Comparison of ENCODE assay signal across 1 cellular context in genomic region chr17:75344664-75345063, GRCh38.
TF ChIP-seq lines count a peak whose summit lies in the region.

No MANE protein-coding gene starts in this region.

TF ChIP-seq in IMR-90, 13 proteins besides CTCF, POLR2A, EP300 and RAD21 (continued from another document):
- TF ChIP-seq NFE2L2 (IDR thresholded peaks at IDR 0.05; ENCODE audit: low read depth, low read length) (no peak), RCOR1 (IDR thresholded peaks at IDR 0.05; ENCODE audit: insufficient replicate concordance, low read length) (no peak), CEBPB (IDR thresholded peaks at IDR 0.05; ENCODE audit: low read depth, low read length) (no peak), CHD1 (IDR thresholded peaks at IDR 0.05; ENCODE audit: low read depth, low read length) (no peak)
- TF ChIP-seq, protein P1, sequence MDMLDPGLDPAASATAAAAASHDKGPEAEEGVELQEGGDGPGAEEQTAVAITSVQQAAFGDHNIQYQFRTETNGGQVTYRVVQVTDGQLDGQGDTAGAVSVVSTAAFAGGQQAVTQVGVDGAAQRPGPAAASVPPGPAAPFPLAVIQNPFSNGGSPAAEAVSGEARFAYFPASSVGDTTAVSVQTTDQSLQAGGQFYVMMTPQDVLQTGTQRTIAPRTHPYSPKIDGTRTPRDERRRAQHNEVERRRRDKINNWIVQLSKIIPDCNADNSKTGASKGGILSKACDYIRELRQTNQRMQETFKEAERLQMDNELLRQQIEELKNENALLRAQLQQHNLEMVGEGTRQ (IDR thresholded peaks at IDR 0.05; ENCODE audit: low read depth, low read length), result no peak
